In genomic region chr19:54168174-54168917, GRCh38 we compare ENCODE assay signal across 7 cellular contexts. TPM values are rescaled to one million over a fixed set of nuclear protein-coding genes. Genes with fewer than 3 reads are reported as not detected.
DNase-seq lines count a peak whose midpoint lies in the region; ATAC-seq and TF ChIP-seq lines count a peak whose summit lies in the region.

No MANE protein-coding gene starts in this region.

- DNase-seq in MM.1S (peak; percentile 79), SHP77 (lab: John Stamatoyannopoulos, UW) (peak; percentile 70 to 80), fibroblast of the aortic adventitia (ENCODE audit: low read depth) (peak; percentile 84), occipital lobe (lab: John Stamatoyannopoulos, UW) (peak; percentile 74), testis (peak; percentile 95)

- H3K79me2 ChIP-seq in MM.1S (ENCODE audit: low read length) = no peaks in the 10 kb centered on the region

- TF ChIP-seq POLR2A in testis (IDR thresholded peaks at IDR 0.05) = no peak

- H3K27ac Mint-ChIP-seq in activated T-helper 17 cell treated with anti-CD3 and anti-CD28 coated beads, Interleukin-2, amount 50 U/mL, for 72 hours = no peak overlapping the region

- H3F3A ChIP-seq in MM.1S (ENCODE audit: insufficient read depth, low read length) = no peaks in the 10 kb centered on the region

- H3K4me1 Mint-ChIP-seq in activated T-helper 17 cell treated with anti-CD3 and anti-CD28 coated beads, Interleukin-2, amount 50 U/mL, for 72 hours = peaks cover 8% of the 10 kb centered on the region

- H2AFZ ChIP-seq in MM.1S (ENCODE audit: low read length) = no peak overlapping the region

- H3K9ac ChIP-seq in MM.1S (ENCODE audit: low read length) = no peak overlapping the region

- H3K36me3 Mint-ChIP-seq in activated T-helper 17 cell treated with anti-CD3 and anti-CD28 coated beads, Interleukin-2, amount 50 U/mL, for 72 hours (ENCODE audit: low read depth) = no peaks in the 10 kb centered on the region

- 16 to 19% methylated on average over 20 to 25 of the region's 25 CpGs for WGBS in testis, 2 donors

- H3K9me3 Mint-ChIP-seq in activated T-helper 17 cell treated with anti-CD3 and anti-CD28 coated beads, Interleukin-2, amount 50 U/mL, for 72 hours = no peaks in the 10 kb centered on the region

- H3K4me3 ChIP-seq in GM12875 (ENCODE audit: low read depth, low read length) = no peak overlapping the region
- no peak overlapping the region; the same call in 1 of the 2 replicates for H3K4me3 ChIP-seq in MM.1S (ENCODE audit: low read length)
- no peak overlapping the region for H3K4me3 ChIP-seq in fibroblast of the aortic adventitia (ENCODE audit: low read depth, low read length)
- H3K4me3 ChIP-seq in testis = no peak overlapping the region

- intact Hi-C loops in testis (cut with DNase I; ENCODE audit: low total_unique reads) = no loop called here

- H3K27me3 ChIP-seq in MM.1S (replicated peaks; ENCODE audit: insufficient read depth, low read length) (peaks cover 24% of the 10 kb centered on the region), testis (no peaks in the 10 kb centered on the region)

- H3K4me3 Mint-ChIP-seq in activated T-helper 17 cell treated with anti-CD3 and anti-CD28 coated beads, Interleukin-2, amount 50 U/mL, for 72 hours = peak overlapping the region; percentile 25

- H3K9me2 ChIP-seq in MM.1S (replicated peaks; ENCODE audit: insufficient read depth, low read length) = no peaks in the 10 kb centered on the region

- peak overlapping the region; percentile 76; the same call in 1 of the 2 replicates for H3K4me2 ChIP-seq in MM.1S (ENCODE audit: low read depth, low read length)

- H4K20me1 ChIP-seq in MM.1S (ENCODE audit: insufficient read depth, low read length) = no peaks in the 10 kb centered on the region

- TF ChIP-seq CTCF in GM12875 (IDR thresholded peaks at IDR 0.05; ENCODE audit: borderline replicate concordance, insufficient read depth, low read depth, low read length) = peak; percentile 93
- TF ChIP-seq CTCF in MM.1S (IDR thresholded peaks at IDR 0.05; ENCODE audit: low read length) = peak; percentile 72
- TF ChIP-seq CTCF in fibroblast of the aortic adventitia (IDR thresholded peaks at IDR 0.05; ENCODE audit: insufficient read depth, low read length) = peak; percentile 94
- TF ChIP-seq CTCF in testis (IDR thresholded peaks at IDR 0.05) = peak; percentile 67 to 88 (median 87)

- peaks cover 4% of the 10 kb centered on the region; the same call in 1 of the 2 replicates for H3K4me1 ChIP-seq in MM.1S (ENCODE audit: low read length)
- peaks cover 6% of the 10 kb centered on the region for H3K4me1 ChIP-seq in testis

- H3K36me3 ChIP-seq in MM.1S (replicated peaks; ENCODE audit: insufficient read depth, low read length) = no peaks in the 10 kb centered on the region
- no peaks in the 10 kb centered on the region for H3K36me3 ChIP-seq in testis (ENCODE audit: low read depth, missing control alignments)

- H3K9me3 ChIP-seq in MM.1S (replicated peaks; ENCODE audit: insufficient read depth, low read length) = no peaks in the 10 kb centered on the region
- H3K9me3 ChIP-seq in testis = no peaks in the 10 kb centered on the region

- H3K27me3 Mint-ChIP-seq in activated T-helper 17 cell treated with anti-CD3 and anti-CD28 coated beads, Interleukin-2, amount 50 U/mL, for 72 hours = no peaks in the 10 kb centered on the region

- no peak overlapping the region for H3K27ac ChIP-seq in MM.1S (ENCODE audit: low read length)
- H3K27ac ChIP-seq in testis = no peak overlapping the region

- ATAC-seq in activated T-helper 17 cell treated with anti-CD3 and anti-CD28 coated beads, Interleukin-2, amount 50 U/mL, for 72 hours (replicated peaks) = peak; percentile 93

RNA-seq across cellular contexts. Expression of gene TMC4, which starts 4.6 kb away (rescaled TPM):
- 1 to 10 TPM; 1.0 to 1.1 TPM for total RNA-seq in activated T-helper 17 cell treated with anti-CD3 and anti-CD28 coated beads, Interleukin-2, amount 50 U/mL, for 72 hours
- total RNA-seq in fibroblast of the aortic adventitia (ENCODE audit: low replicate concordance) (0.27 and 0.82 TPM in 2 replicates), occipital lobe (not detected), testis (under 1 TPM; 0.31 to 0.43 TPM)
- 4.1 TPM for polyA plus RNA-seq in testis (ENCODE audit: insufficient read depth, low read depth, low replicate concordance)

RNA-seq across cellular contexts. Expression of gene LENG1, which starts 8.8 kb away (rescaled TPM):
- 1 to 10 TPM; 2.8 to 3.8 TPM for total RNA-seq in activated T-helper 17 cell treated with anti-CD3 and anti-CD28 coated beads, Interleukin-2, amount 50 U/mL, for 72 hours
- total RNA-seq in fibroblast of the aortic adventitia (ENCODE audit: low replicate concordance) (4.4 and 6.8 TPM in 2 replicates), occipital lobe (4.2 TPM), testis (10 to 100 TPM; 10.2 to 12.8 TPM)
- polyA plus RNA-seq in testis (ENCODE audit: insufficient read depth, low read depth, low replicate concordance) = 20.6 TPM

RNA-seq across cellular contexts. Expression of gene MBOAT7, which starts 21.0 kb away (rescaled TPM):
- total RNA-seq in activated T-helper 17 cell treated with anti-CD3 and anti-CD28 coated beads, Interleukin-2, amount 50 U/mL, for 72 hours = 10 to 100 TPM; 58.6 to 65.9 TPM
- total RNA-seq in fibroblast of the aortic adventitia (ENCODE audit: low replicate concordance) (46.9 and 48.7 TPM in 2 replicates), occipital lobe (19.2 TPM), testis (100 to 1,000 TPM; 479 to 482 TPM)
- 218 TPM for polyA plus RNA-seq in testis (ENCODE audit: insufficient read depth, low read depth, low replicate concordance)

RNA-seq across cellular contexts. Expression of gene TSEN34, which starts 22.8 kb away (rescaled TPM):
- total RNA-seq in activated T-helper 17 cell treated with anti-CD3 and anti-CD28 coated beads, Interleukin-2, amount 50 U/mL, for 72 hours = 10 to 100 TPM; 14.3 to 16.7 TPM
- total RNA-seq in fibroblast of the aortic adventitia (ENCODE audit: low replicate concordance) = 42.8 and 67.6 TPM in 2 replicates
- total RNA-seq in occipital lobe = 34.2 TPM
- 100 to 1,000 TPM; 162 to 177 TPM for total RNA-seq in testis
- polyA plus RNA-seq in testis (ENCODE audit: insufficient read depth, low read depth, low replicate concordance) = 73.1 TPM

RNA-seq across cellular contexts. Expression of gene CNOT3, which starts 30.8 kb away (rescaled TPM):
- 10 to 100 TPM; 51.4 to 61.4 TPM for total RNA-seq in activated T-helper 17 cell treated with anti-CD3 and anti-CD28 coated beads, Interleukin-2, amount 50 U/mL, for 72 hours
- total RNA-seq in fibroblast of the aortic adventitia (ENCODE audit: low replicate concordance) (6.0 and 9.8 TPM in 2 replicates), occipital lobe (4.4 TPM), testis (10 to 100 TPM; 79.3 to 79.9 TPM)
- 94.3 TPM for polyA plus RNA-seq in testis (ENCODE audit: insufficient read depth, low read depth, low replicate concordance)
